Comparison of ENCODE assay signal across 25 cellular contexts in the genomic region with DNA sequence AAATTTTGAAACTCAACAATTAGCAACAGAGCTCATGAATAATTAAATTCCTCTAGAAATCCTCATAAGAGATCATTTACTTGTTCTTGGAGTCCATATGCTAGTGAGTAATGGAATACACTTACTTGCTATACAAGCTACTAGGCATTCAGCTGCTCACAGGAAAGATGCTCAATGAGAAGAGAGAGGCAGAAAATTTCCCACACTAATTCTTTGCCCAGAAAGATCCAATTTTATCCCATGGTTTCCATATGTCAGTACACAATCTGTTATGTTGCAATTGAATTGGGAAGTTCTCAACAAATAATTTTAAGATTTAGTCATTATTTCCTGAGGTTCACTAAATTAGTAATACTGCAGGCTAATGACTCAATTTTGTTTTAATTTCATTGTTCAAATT.
"Had no signal": no experiment of that assay in that cellular context is flagged by ENCODE, and none has a peak within 500 bp of the region (broad histone marks: within the 10 kb centered on the region; RNA-seq: fewer than 3 reads in every experiment).

No MANE protein-coding gene starts in this region.

- H3K27ac ChIP-seq: dorsolateral prefrontal cortex, esophagus muscularis mucosa, hepatocyte, neural progenitor cell, prostate gland, sigmoid colon, stomach, thyroid gland, vagina had no signal

- H3K4me3 ChIP-seq: dorsolateral prefrontal cortex, esophagus muscularis mucosa, hepatocyte, neural progenitor cell, prostate gland, sigmoid colon, stomach, thyroid gland, vagina had no signal

- ATAC-seq: left lobe of liver; naive thymus-derived CD4-positive, alpha-beta T cell; right cardiac atrium; stimulated activated effector memory CD8-positive, alpha-beta T cell treated with anti-CD3 and anti-CD28 coated beads, Interleukin-12 subunit alpha, Interleukin-12 subunit beta, amount 100 ng/mL, for 72 hours had no signal

- H3K9me3 Mint-ChIP-seq: stimulated activated effector memory CD8-positive, alpha-beta T cell treated with anti-CD3 and anti-CD28 coated beads, Interleukin-12 subunit alpha, Interleukin-12 subunit beta, amount 100 ng/mL, for 72 hours had no signal

- H3K36me3 ChIP-seq: neural progenitor cell, prostate gland, sigmoid colon, stomach, thyroid gland, vagina had no signal

- H3K36me3 Mint-ChIP-seq: naive thymus-derived CD4-positive, alpha-beta T cell; stimulated activated effector memory CD8-positive, alpha-beta T cell treated with anti-CD3 and anti-CD28 coated beads, Interleukin-12 subunit alpha, Interleukin-12 subunit beta, amount 100 ng/mL, for 72 hours had no signal

- H3K27ac Mint-ChIP-seq: naive thymus-derived CD4-positive, alpha-beta T cell; nephron; neural progenitor cell; stimulated activated effector memory CD8-positive, alpha-beta T cell treated with anti-CD3 and anti-CD28 coated beads, Interleukin-12 subunit alpha, Interleukin-12 subunit beta, amount 100 ng/mL, for 72 hours had no signal

- H3K9me3 ChIP-seq: esophagus muscularis mucosa, prostate gland, sigmoid colon, stomach, thyroid gland, vagina had no signal

- H3K4me2 ChIP-seq: hepatocyte, neural progenitor cell had no signal

- DNase-seq: dorsolateral prefrontal cortex; effector CD4-positive, alpha-beta T cell; head of caudate nucleus; kidney; mesendoderm; midbrain; naive thymus-derived CD4-positive, alpha-beta T cell; right cardiac atrium; sigmoid colon; stimulated activated CD4-positive, alpha-beta T cell treated with anti-CD3 and anti-CD28 coated beads, Interleukin-2, amount 100 ng/mL, for 24 hours; stimulated activated CD4-positive, alpha-beta T cell treated with anti-CD3 and anti-CD28 coated beads, Interleukin-4, amount 100 ng/mL, for 24 hours; stimulated activated naive CD4-positive, alpha-beta T cell treated with Interleukin-2 at 50 U/mL for 16 hours; stomach; thyroid gland; trophoblast cell had no signal

- H3K4me1 Mint-ChIP-seq: naive thymus-derived CD4-positive, alpha-beta T cell; neural progenitor cell; stimulated activated effector memory CD8-positive, alpha-beta T cell treated with anti-CD3 and anti-CD28 coated beads, Interleukin-12 subunit alpha, Interleukin-12 subunit beta, amount 100 ng/mL, for 72 hours had no signal

- H2AFZ ChIP-seq: hepatocyte, neural progenitor cell had no signal

- H3K9ac ChIP-seq: neural progenitor cell had no signal

- H3K4me3 Mint-ChIP-seq: naive thymus-derived CD4-positive, alpha-beta T cell; nephron; neural progenitor cell; stimulated activated effector memory CD8-positive, alpha-beta T cell treated with anti-CD3 and anti-CD28 coated beads, Interleukin-12 subunit alpha, Interleukin-12 subunit beta, amount 100 ng/mL, for 72 hours had no signal

- H3K79me2 ChIP-seq: hepatocyte had no signal

- H3K27me3 ChIP-seq: esophagus muscularis mucosa, hepatocyte, neural progenitor cell, sigmoid colon, stomach, thyroid gland, vagina had no signal

- H3K4me1 ChIP-seq: esophagus muscularis mucosa, neural progenitor cell, prostate gland, sigmoid colon, stomach, thyroid gland, vagina had no signal

- FAIRE-seq: colon, frontal cortex, kidney had no signal
